17 cellular contexts compared by ENCODE assay signal in genomic region chr5:157322581-157322980, GRCh38.
"Had no signal": no experiment of that assay in that cellular context is flagged by ENCODE, and none has a peak within 500 bp of the region (broad histone marks: within the 10 kb centered on the region; RNA-seq: fewer than 3 reads in every experiment).

No MANE protein-coding gene starts in this region.

- H3K4me3 Mint-ChIP-seq: activated CD4-positive, alpha-beta memory T cell treated with anti-CD3 and anti-CD28 coated beads, Interleukin-2, amount 10 ng/mL, durations not matched to agents 7 days and 5 days; dendritic cell treated with granulocyte-macrophage colony-stimulating factor and Interleukin-4, amounts not matched to agents 40 ng/mL and 50 ng/mL, for 4 days; naive B cell had no signal

- H3K9me3 Mint-ChIP-seq: activated CD4-positive, alpha-beta memory T cell treated with anti-CD3 and anti-CD28 coated beads, Interleukin-2, amount 10 ng/mL, durations not matched to agents 7 days and 5 days; dendritic cell treated with granulocyte-macrophage colony-stimulating factor and Interleukin-4, amounts not matched to agents 40 ng/mL and 50 ng/mL, for 4 days; naive B cell had no signal

- H3K27me3 Mint-ChIP-seq: activated CD4-positive, alpha-beta memory T cell treated with anti-CD3 and anti-CD28 coated beads, Interleukin-2, amount 10 ng/mL, durations not matched to agents 7 days and 5 days; dendritic cell treated with granulocyte-macrophage colony-stimulating factor and Interleukin-4, amounts not matched to agents 40 ng/mL and 50 ng/mL, for 4 days; naive B cell; progenitor cell of endocrine pancreas had no signal

- DNase-seq: activated CD4-positive, alpha-beta memory T cell treated with anti-CD3 and anti-CD28 coated beads, Interleukin-2, amount 10 ng/mL, durations not matched to agents 7 days and 5 days; activated gamma-delta T cell; adrenal gland; brain microvascular endothelial cell; caudate nucleus; effector CD8-positive, alpha-beta T cell; foreskin keratinocyte; lower lobe of right lung; naive B cell; retina; sigmoid colon; stimulated activated CD4-positive, alpha-beta T cell treated with anti-CD3 and anti-CD28 coated beads, Interleukin-15, amount 100 ng/mL, for 24 hours; stimulated activated naive CD4-positive, alpha-beta T cell; T-helper 1 cell had no signal

- ATAC-seq: foreskin keratinocyte, left lobe of liver, lower lobe of right lung had no signal

- H3K27ac Mint-ChIP-seq: dendritic cell treated with granulocyte-macrophage colony-stimulating factor and Interleukin-4, amounts not matched to agents 40 ng/mL and 50 ng/mL, for 4 days; progenitor cell of endocrine pancreas had no signal
